10 cellular contexts compared by ENCODE assay signal in the genomic region with DNA sequence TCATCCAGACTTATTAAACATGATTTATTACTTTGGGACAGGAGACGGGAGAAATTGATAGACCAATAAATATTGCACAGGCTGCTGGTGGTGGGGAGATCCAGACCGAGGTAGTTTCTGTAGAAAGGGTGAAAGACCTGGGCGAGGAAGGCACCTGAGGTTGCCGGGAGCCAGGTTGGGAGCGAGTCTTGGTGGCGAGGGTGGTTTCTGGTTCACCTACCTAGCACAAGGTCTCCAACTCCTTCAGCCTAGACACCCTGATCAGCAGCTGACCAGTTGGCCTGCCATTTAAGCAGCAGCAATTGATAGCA. TPM values are rescaled to one million over a fixed set of nuclear protein-coding genes. Genes with fewer than 3 reads are reported as not detected.
DNase-seq lines count a peak whose midpoint lies in the region; ATAC-seq and TF ChIP-seq lines count a peak whose summit lies in the region.
"Had no signal": no experiment of that assay in that cellular context is flagged by ENCODE, and none has a peak within 500 bp of the region (broad histone marks: within the 10 kb centered on the region; RNA-seq: fewer than 3 reads in every experiment).

No MANE protein-coding gene starts in this region.

- peak overlapping the region; percentile 86 for H3K27ac ChIP-seq in C4-2B
- H3K27ac ChIP-seq in Karpas-422 (ENCODE audit: low read length), result peak overlapping the region; percentile 85
- peak overlapping the region; percentile 48 for H3K27ac ChIP-seq in duodenal mucosa (ENCODE audit: low read depth, low read length)

- peaks cover 4% of the 10 kb centered on the region; the same call in 1 of the 2 replicates for H3K79me2 ChIP-seq in Karpas-422 (ENCODE audit: low read length)

- peaks cover 13% of the 10 kb centered on the region for H3K36me3 Mint-ChIP-seq in nephron progenitor cell (ENCODE audit: low read depth)

- peak overlapping the region; percentile 61 for H3K9ac ChIP-seq in Karpas-422 (ENCODE audit: low read length)
- H3K9ac ChIP-seq in duodenal mucosa (ENCODE audit: low read depth in 1 of 2, low read length in 2 of 2), result peak overlapping the region; percentile 21 to 42

- no peak overlapping the region for H2AFZ ChIP-seq in Karpas-422 (ENCODE audit: low read length)

- TF ChIP-seq CTCF in C4-2B (conservative IDR thresholded peaks at IDR 0.05), result no peak
- no peak for TF ChIP-seq CTCF in nephron progenitor cell (IDR thresholded peaks at IDR 0.05)

- H4K20me1 ChIP-seq in Karpas-422 (ENCODE audit: insufficient read depth, low read depth, low read length), result no peaks in the 10 kb centered on the region

- 0 out of 2 replicates have a peak, but pooled peaks cover 4% of the 10 kb centered on the region for H3K9me3 ChIP-seq in Karpas-422 (ENCODE audit: low read length)
- H3K9me3 ChIP-seq in duodenal mucosa (ENCODE audit: control insufficient read depth in 1 of 2, low read length in 2 of 2), result peaks cover 0 to 5% of the 10 kb centered on the region in 2 donors

- peaks cover 52% of the 10 kb centered on the region for H3K4me1 Mint-ChIP-seq in nephron progenitor cell

- H3K36me3 ChIP-seq in Karpas-422 (ENCODE audit: insufficient read depth, low read length), result peaks cover 10% of the 10 kb centered on the region
- no peaks in the 10 kb centered on the region for H3K36me3 ChIP-seq in duodenal mucosa (ENCODE audit: control insufficient read depth in 1 of 2, insufficient read depth in 2 of 2, low read length in 2 of 2)

- H3K9me3 Mint-ChIP-seq in nephron progenitor cell, result peaks cover 18% of the 10 kb centered on the region

- peak overlapping the region; percentile 50 for H3K27ac Mint-ChIP-seq in nephron progenitor cell

- peak overlapping the region; percentile 74 for H3K4me2 ChIP-seq in Karpas-422 (ENCODE audit: low read depth, low read length, poor library complexity, severe bottlenecking)

- H3K27me3 ChIP-seq in Karpas-422 (ENCODE audit: low read length) (no peaks in the 10 kb centered on the region), duodenal mucosa (ENCODE audit: control insufficient read depth in 1 of 2, insufficient read depth in 2 of 2, low read length in 2 of 2) (no peaks in the 10 kb centered on the region)

- H3K4me1 ChIP-seq in Karpas-422 (ENCODE audit: low read length) (peaks cover 49% of the 10 kb centered on the region), duodenal mucosa (ENCODE audit: control insufficient read depth in 1 of 2, insufficient read depth in 2 of 2, low read length in 2 of 2) (peaks cover 28 to 44% of the 10 kb centered on the region in 2 donors)

- H3K27me3 Mint-ChIP-seq in nephron progenitor cell (ENCODE audit: low read depth, poor library complexity), result peaks cover 5% of the 10 kb centered on the region

- ATAC-seq in HG02623 (IDR thresholded peaks at IDR 0.05; ENCODE audit: unreplicated experiment), result no peak

- H3K4me3 Mint-ChIP-seq in nephron progenitor cell, result peak overlapping the region; percentile 82

- peak overlapping the region; percentile 45 for H3K4me3 ChIP-seq in Karpas-422 (ENCODE audit: low read length)
- H3K4me3 ChIP-seq in duodenal mucosa (ENCODE audit: low read depth in 1 of 2, low read length in 2 of 2), result peak overlapping the region; percentile 51 to 71

- DNase-seq in Karpas-422, result no peak
- DNase-seq in nephron progenitor cell, result no peak
- no peak for DNase-seq in ACHN
- DNase-seq in KBM-7, result no peak
- no peak for DNase-seq in NOMO-1 (lab: John Stamatoyannopoulos, UW; ENCODE audit: unreplicated experiment in 2 of 2)

- no peaks in the 10 kb centered on the region for H3K9me2 ChIP-seq in Karpas-422 (replicated peaks; ENCODE audit: insufficient read depth, low read length)

- in situ Hi-C loops in ACHN (cut with HindIII; ENCODE audit: low pct_ligation_motif_present, low pct_unique_long_range_greater_than_20kb, low sequenced_read_pairs), result no loop called here
- in situ Hi-C loops in KBM-7 (cut with MboI; ENCODE audit: low pct_unique_long_range_greater_than_20kb, low sequenced_read_pairs), result loop anchor here (25.0 kb wide), 1 partner anchor 255 kb away; no protein-coding TSS in a partner anchor

RNA-seq across cellular contexts. Expression of gene EMP3, which starts 7.0 kb away (rescaled TPM):
- total RNA-seq in Karpas-422 (2014; rRNA removed; shearing (Covaris generic); ENCODE audit: low replicate concordance), result 64.7 and 77.3 TPM in 2 replicates

RNA-seq across cellular contexts. Expression of gene TMEM143, which starts 31.4 kb away (rescaled TPM):
- 7.8 and 10.4 TPM in 2 replicates for total RNA-seq in Karpas-422 (2014; rRNA removed; shearing (Covaris generic); ENCODE audit: low replicate concordance)

RNA-seq across cellular contexts. Expression of gene SYNGR4, which starts 31.9 kb away (rescaled TPM):
- not detected in 2 replicates for total RNA-seq in Karpas-422 (2014; rRNA removed; shearing (Covaris generic); ENCODE audit: low replicate concordance)
- total RNA-seq: HT1080, lung microvascular endothelial cell had no signal

RNA-seq across cellular contexts. Expression of gene KDELR1, which starts 59.0 kb away (rescaled TPM):
- total RNA-seq in Karpas-422 (2014; rRNA removed; shearing (Covaris generic); ENCODE audit: low replicate concordance), result 39.5 and 53.7 TPM in 2 replicates
